ENCODE assay signal across 25 cellular contexts in genomic region chr3:9859530-9860025, GRCh38. TPM values are rescaled to one million over a fixed set of nuclear protein-coding genes. Genes with fewer than 3 reads are reported as not detected.
"Had no signal": no experiment of that assay in that cellular context is flagged by ENCODE, and none has a peak within 500 bp of the region (broad histone marks: within the 10 kb centered on the region; RNA-seq: fewer than 3 reads in every experiment).

No MANE protein-coding gene starts in this region.

- H3K4me3 ChIP-seq: esophagus muscularis mucosa, gastrocnemius medialis, lung, ovary, smooth muscle cell, testis, tibial nerve, upper lobe of right lung, vagina had no signal

- H3K27ac ChIP-seq: epithelial cell of prostate, esophagus muscularis mucosa, gastrocnemius medialis, ovary, testis, tibial nerve, upper lobe of right lung, vagina had no signal

- ATAC-seq: effector memory CD8-positive, alpha-beta T cell; gastrocnemius medialis; left colon; left ventricle myocardium superior; right cardiac atrium; stimulated activated naive B cell treated with anti-CD40 and anti-IgM and Interleukin-4, amounts not matched to agents 10 μg/mL and 1 μg/mL and 100 μg/mL, for 72 hours; stimulated activated naive CD8-positive, alpha-beta T cell treated with anti-CD3 and anti-CD28 coated beads, Interleukin-15, amount 100 ng/mL, for 72 hours; upper lobe of right lung had no signal

- H3K4me3 Mint-ChIP-seq: dendritic cell treated with granulocyte-macrophage colony-stimulating factor and Interleukin-4, amounts not matched to agents 40 ng/mL and 50 ng/mL, for 4 days; effector memory CD8-positive, alpha-beta T cell; stimulated activated naive B cell treated with anti-CD40 and anti-IgM and Interleukin-4, amounts not matched to agents 10 μg/mL and 1 μg/mL and 100 μg/mL, for 72 hours; stimulated activated naive CD8-positive, alpha-beta T cell treated with anti-CD3 and anti-CD28 coated beads, Interleukin-15, amount 100 ng/mL, for 72 hours had no signal

- H3K27ac Mint-ChIP-seq: dendritic cell treated with granulocyte-macrophage colony-stimulating factor and Interleukin-4, amounts not matched to agents 40 ng/mL and 50 ng/mL, for 4 days; progenitor cell of endocrine pancreas; stimulated activated naive CD8-positive, alpha-beta T cell treated with anti-CD3 and anti-CD28 coated beads, Interleukin-15, amount 100 ng/mL, for 72 hours had no signal

- H3K36me3 Mint-ChIP-seq: naive B cell; stimulated activated naive B cell treated with anti-CD40 and anti-IgM and Interleukin-4, amounts not matched to agents 10 μg/mL and 1 μg/mL and 100 μg/mL, for 72 hours had no signal

- H3K27me3 ChIP-seq: esophagus muscularis mucosa, gastrocnemius medialis, ovary, testis, tibial nerve, upper lobe of right lung, vagina had no signal

- H3K9me3 Mint-ChIP-seq: dendritic cell treated with granulocyte-macrophage colony-stimulating factor and Interleukin-4, amounts not matched to agents 40 ng/mL and 50 ng/mL, for 4 days; effector memory CD8-positive, alpha-beta T cell; stimulated activated naive B cell treated with anti-CD40 and anti-IgM and Interleukin-4, amounts not matched to agents 10 μg/mL and 1 μg/mL and 100 μg/mL, for 72 hours; stimulated activated naive CD8-positive, alpha-beta T cell treated with anti-CD3 and anti-CD28 coated beads, Interleukin-15, amount 100 ng/mL, for 72 hours had no signal

- H3K9me3 ChIP-seq: esophagus muscularis mucosa, gastrocnemius medialis, ovary, testis, tibial nerve, upper lobe of right lung, vagina had no signal

- DNase-seq: effector memory CD8-positive, alpha-beta T cell; gastrocnemius medialis; glutamatergic neuron; kidney; left colon; left ventricle myocardium superior; mesenchymal stem cell; naive B cell; ovary; right cardiac atrium; stimulated activated CD4-positive, alpha-beta T cell treated with anti-CD3 and anti-CD28 coated beads, Interleukin-4, amount 100 ng/mL, for 1 hour; stimulated activated CD8-positive, alpha-beta memory T cell treated with anti-CD3 and anti-CD28 coated beads, Interleukin-4, amount 100 ng/mL, for 48 hours; stimulated activated naive B cell treated with anti-CD40 and anti-IgM and Interleukin-4, amounts not matched to agents 10 μg/mL and 1 μg/mL and 100 μg/mL, for 72 hours; stimulated activated naive CD8-positive, alpha-beta T cell treated with anti-CD3 and anti-CD28 coated beads, Interleukin-15, amount 100 ng/mL, for 72 hours; testis; upper lobe of right lung had no signal

- H3K36me3 ChIP-seq: esophagus muscularis mucosa, gastrocnemius medialis, ovary, tibial nerve, upper lobe of right lung, vagina had no signal

RNA-seq across cellular contexts. Expression of gene CIDEC, which starts 20.5 kb away (rescaled TPM):
- total RNA-seq: fibroblast of villous mesenchyme, kidney, lung, progenitor cell of endocrine pancreas, smooth muscle cell, upper lobe of right lung had no signal
